ENCODE assay signal across 8 cellular contexts in genomic region chr9:99221266-99221622, GRCh38. TPM values are rescaled to one million over a fixed set of nuclear protein-coding genes. Genes with fewer than 3 reads are reported as not detected.
DNase-seq lines count a peak whose midpoint lies in the region; ATAC-seq and TF ChIP-seq lines count a peak whose summit lies in the region.

No MANE protein-coding gene starts in this region.

- peak overlapping the region; percentile 99 for H3K27ac Mint-ChIP-seq in activated CD4-positive, alpha-beta T cell treated with anti-CD3 and anti-CD28 coated beads, Interleukin-2, amount 10 ng/mL, durations not matched to agents 7 days and 5 days
- peak overlapping the region; percentile 100 for H3K27ac Mint-ChIP-seq in stimulated activated naive B cell treated with anti-CD40 and anti-IgM and Interleukin-4, amounts not matched to agents 10 μg/mL and 1 μg/mL and 100 μg/mL, for 72 hours

- intact Hi-C loops in right cardiac atrium (cut with DNase I) = no loop called here

- H3K4me1 Mint-ChIP-seq in activated CD4-positive, alpha-beta T cell treated with anti-CD3 and anti-CD28 coated beads, Interleukin-2, amount 10 ng/mL, durations not matched to agents 7 days and 5 days = peaks cover 63% of the 10 kb centered on the region
- peaks cover 37 to 76% of the 10 kb centered on the region in 2 donors for H3K4me1 Mint-ChIP-seq in stimulated activated naive B cell treated with anti-CD40 and anti-IgM and Interleukin-4, amounts not matched to agents 10 μg/mL and 1 μg/mL and 100 μg/mL, for 72 hours

- no peaks in the 10 kb centered on the region for H3K27me3 ChIP-seq in right cardiac atrium (ENCODE audit: control insufficient read depth, insufficient read depth)

- H3K27ac ChIP-seq in VCaP (peak overlapping the region; percentile 93), right cardiac atrium (ENCODE audit: low read length) (peak overlapping the region; percentile 92)

- TF ChIP-seq CTCF in VCaP (conservative IDR thresholded peaks at IDR 0.05) = no peak

- H3K4me3 Mint-ChIP-seq in activated CD4-positive, alpha-beta T cell treated with anti-CD3 and anti-CD28 coated beads, Interleukin-2, amount 10 ng/mL, durations not matched to agents 7 days and 5 days = peak overlapping the region; percentile 98
- peak overlapping the region; percentile 89 to 99 for H3K4me3 Mint-ChIP-seq in stimulated activated naive B cell treated with anti-CD40 and anti-IgM and Interleukin-4, amounts not matched to agents 10 μg/mL and 1 μg/mL and 100 μg/mL, for 72 hours

- no peaks in the 10 kb centered on the region for H3K9me3 ChIP-seq in right cardiac atrium (ENCODE audit: control insufficient read depth, low read length)

- H3K4me3 ChIP-seq in right cardiac atrium (ENCODE audit: low read length) = peak overlapping the region; percentile 98

- ATAC-seq in right cardiac atrium (no peak), GM21723 (IDR thresholded peaks at IDR 0.05; ENCODE audit: unreplicated experiment) (no peak), GM21447 (IDR thresholded peaks at IDR 0.05; ENCODE audit: unreplicated experiment) (no peak)
- no peak for ATAC-seq in stimulated activated naive B cell treated with anti-CD40 and anti-IgM and Interleukin-4, amounts not matched to agents 10 μg/mL and 1 μg/mL and 100 μg/mL, for 72 hours (replicated peaks)

- no peaks in the 10 kb centered on the region for H3K9me3 Mint-ChIP-seq in activated CD4-positive, alpha-beta T cell treated with anti-CD3 and anti-CD28 coated beads, Interleukin-2, amount 10 ng/mL, durations not matched to agents 7 days and 5 days
- H3K9me3 Mint-ChIP-seq in stimulated activated naive B cell treated with anti-CD40 and anti-IgM and Interleukin-4, amounts not matched to agents 10 μg/mL and 1 μg/mL and 100 μg/mL, for 72 hours = no peaks in the 10 kb centered on the region

- DNase-seq in activated CD4-positive, alpha-beta T cell treated with anti-CD3 and anti-CD28 coated beads, Interleukin-2, amount 10 ng/mL, durations not matched to agents 7 days and 5 days = no peak
- DNase-seq in activated CD4-positive, alpha-beta T cell treated with anti-CD3 and anti-CD28 coated beads, Interleukin-2, amount 50 U/mL, for 48 hours = no peak
- DNase-seq in right cardiac atrium (no peak), NCI-H1105 treated with DMSO at 0.1 percent for 48 hours (lab: John Stamatoyannopoulos, UW) (no peak)
- no peak for DNase-seq in stimulated activated naive B cell treated with anti-CD40 and anti-IgM and Interleukin-4, amounts not matched to agents 10 μg/mL and 1 μg/mL and 100 μg/mL, for 72 hours

- POLR2A ChIA-PET in activated CD4-positive, alpha-beta T cell treated with anti-CD3 and anti-CD28 coated beads, Interleukin-2, amount 10 ng/mL, durations not matched to agents 7 days and 5 days (lab: Charles Lee) = interaction anchor here (1.0 kb wide), 1 partner anchor 49 kb away, joined by 3 read pairs; no protein-coding TSS in a partner anchor

- 0% methylated on average over 26 of the region's 26 CpGs for WGBS in right cardiac atrium

- CTCF ChIA-PET in activated CD4-positive, alpha-beta T cell treated with anti-CD3 and anti-CD28 coated beads, Interleukin-2, amount 10 ng/mL, durations not matched to agents 7 days and 5 days (lab: Charles Lee) = interaction anchor here (0.9 to 5.4 kb wide), 5 partner anchors 9 to 49 kb away, joined by 3 to 30 read pairs (median 4); no protein-coding TSS in a partner anchor

- H3K27me3 Mint-ChIP-seq in activated CD4-positive, alpha-beta T cell treated with anti-CD3 and anti-CD28 coated beads, Interleukin-2, amount 10 ng/mL, durations not matched to agents 7 days and 5 days = no peaks in the 10 kb centered on the region
- no peaks in the 10 kb centered on the region for H3K27me3 Mint-ChIP-seq in stimulated activated naive B cell treated with anti-CD40 and anti-IgM and Interleukin-4, amounts not matched to agents 10 μg/mL and 1 μg/mL and 100 μg/mL, for 72 hours

- peaks cover 2% of the 10 kb centered on the region for H3K4me1 ChIP-seq in right cardiac atrium (ENCODE audit: control insufficient read depth, insufficient read depth, low read length)

- H3K36me3 Mint-ChIP-seq in activated CD4-positive, alpha-beta T cell treated with anti-CD3 and anti-CD28 coated beads, Interleukin-2, amount 10 ng/mL, durations not matched to agents 7 days and 5 days (ENCODE audit: low read depth) = peaks cover 34% of the 10 kb centered on the region
- H3K36me3 Mint-ChIP-seq in stimulated activated naive B cell treated with anti-CD40 and anti-IgM and Interleukin-4, amounts not matched to agents 10 μg/mL and 1 μg/mL and 100 μg/mL, for 72 hours = peaks cover 59 to 78% of the 10 kb centered on the region in 2 donors

RNA-seq across cellular contexts. Expression of gene ALG2, which starts 0.5 kb away (rescaled TPM):
- 10 to 100 TPM; 21.2 to 30.5 TPM for total RNA-seq in activated CD4-positive, alpha-beta T cell treated with anti-CD3 and anti-CD28 coated beads, Interleukin-2, amount 10 ng/mL, durations not matched to agents 7 days and 5 days
- 10 to 100 TPM; 13.1 to 26.3 (median 16.4) TPM for total RNA-seq in right cardiac atrium
- polyA plus RNA-seq in right cardiac atrium = 13.6 TPM

RNA-seq across cellular contexts. Expression of gene SEC61B, which starts 0.8 kb away (rescaled TPM):
- 100 to 1,000 TPM; 104 to 116 TPM for total RNA-seq in activated CD4-positive, alpha-beta T cell treated with anti-CD3 and anti-CD28 coated beads, Interleukin-2, amount 10 ng/mL, durations not matched to agents 7 days and 5 days
- 10 to 100 TPM; 46.4 to 75.0 (median 51.4) TPM for total RNA-seq in right cardiac atrium
- polyA plus RNA-seq in right cardiac atrium = 103 TPM
